In the genomic region with DNA sequence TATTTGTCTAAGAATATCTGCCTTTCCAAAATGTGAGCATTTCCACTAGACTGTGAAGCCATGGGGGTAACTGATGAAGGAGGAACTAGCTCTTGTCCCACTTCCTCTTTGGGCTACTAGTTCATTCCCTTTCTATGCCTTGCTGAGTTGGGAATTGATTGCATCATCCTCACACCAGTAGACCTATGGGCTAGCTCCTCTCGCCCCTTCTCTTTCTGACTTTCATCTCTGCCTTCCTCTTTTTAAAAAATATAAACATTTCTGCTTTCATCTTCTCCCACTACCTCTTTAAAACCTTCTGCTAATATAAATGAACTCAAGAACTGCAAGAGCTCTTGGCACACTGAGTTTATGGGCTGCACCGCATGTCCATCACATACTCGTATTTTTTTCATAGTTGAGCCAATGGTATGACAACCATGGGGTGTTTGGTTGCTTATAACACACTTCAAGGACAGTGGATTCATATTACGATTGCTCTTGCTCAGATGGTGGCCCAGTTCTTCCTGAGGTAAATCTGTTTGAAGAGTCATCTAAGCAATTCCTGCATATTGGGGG, we compare ENCODE assay signal across 8 cellular contexts.
DNase-seq lines count a peak whose midpoint lies in the region; ATAC-seq, FAIRE-seq and TF ChIP-seq lines count a peak whose summit lies in the region.

No MANE protein-coding gene starts in this region.

- TF ChIP-seq CTCF in lower lobe of right lung (IDR thresholded peaks at IDR 0.05) = no peak

- intact Hi-C loops in lower lobe of right lung (cut with DNase I) (no loop called here), posterior vena cava (cut with DNase I) (loop anchor here in 1 of 2 donors (10.0 kb wide), 1 partner anchor 68 kb away; no protein-coding TSS in a partner anchor)

- H3K27me3 ChIP-seq in lower lobe of right lung (ENCODE audit: low read depth) = no peaks in the 10 kb centered on the region

- no peaks in the 10 kb centered on the region for H3K36me3 ChIP-seq in lower lobe of right lung

- peak overlapping the region; percentile 27 for H3K27ac ChIP-seq in lower lobe of right lung

- peak; percentile 35 for ATAC-seq in HG02852 (IDR thresholded peaks at IDR 0.05; ENCODE audit: unreplicated experiment)
- ATAC-seq in lower lobe of right lung = peak; percentile 47 to 82

- no peak for FAIRE-seq in GM12892 (lab: Jason Lieb, UNC)

- no peak overlapping the region for H3K4me3 ChIP-seq in lower lobe of right lung

- no peak for TF ChIP-seq POLR2A in GM12892 (IDR thresholded peaks at IDR 0.05; ENCODE audit: low read depth, low read length)

- H3K9me3 ChIP-seq in lower lobe of right lung = no peaks in the 10 kb centered on the region

- peaks cover 69% of the 10 kb centered on the region for H3K4me1 ChIP-seq in lower lobe of right lung

- DNase-seq in DMS53 treated with DMSO at 0.1 percent for 48 hours (lab: John Stamatoyannopoulos, UW; ENCODE audit: unreplicated experiment) (peak; percentile 84), SHP77 treated with DMSO at 0.1 percent for 48 hours (lab: John Stamatoyannopoulos, UW) (peak; percentile 79), lower lobe of right lung (no peak), D341Med (ENCODE audit: low spot score) (no peak), GM12892 (ENCODE audit: insufficient read length) (no peak), posterior vena cava (ENCODE audit: low spot score) (no peak)
- DNase-seq in activated CD4-positive, alpha-beta T cell treated with anti-CD3 and anti-CD28 coated beads, Interleukin-2, amount 50 U/mL, for 4 hours = no peak

Comparison
In these comparisons a context has a peak if more than half of its experiments do, and no peak if none do; other contexts are left out.
1. DNase-seq: peak in DMS53 treated with DMSO at 0.1 percent for 48 hours (single experiment) and SHP77 treated with DMSO at 0.1 percent for 48 hours (single experiment); none in lower lobe of right lung (single experiment), D341Med (single experiment), activated CD4-positive, alpha-beta T cell treated with anti-CD3 and anti-CD28 coated beads, Interleukin-2, amount 50 U/mL, for 4 hours (0 of 2), GM12892 (single experiment) and posterior vena cava (single experiment).